ENCODE assay signal across 8 cellular contexts in genomic region chr19:12946092-12946845, GRCh38. TPM values are rescaled to one million over a fixed set of nuclear protein-coding genes. Genes with fewer than 3 reads are reported as not detected.
A peak's percentile ranks its signal among the peaks of the same experiment; 100 is the strongest.
DNase-seq lines count a peak whose midpoint lies in the region; ATAC-seq, FAIRE-seq and TF ChIP-seq lines count a peak whose summit lies in the region.

No MANE protein-coding gene starts in this region.

- peaks cover 34% of the 10 kb centered on the region for H3K36me3 Mint-ChIP-seq in neural progenitor cell

- H3F3A ChIP-seq in neural progenitor cell (ENCODE audit: low read depth): peaks cover 61% of the 10 kb centered on the region

- peak overlapping the region; percentile 50 for H3K27ac Mint-ChIP-seq in neural progenitor cell

- no peaks in the 10 kb centered on the region for H3K9me3 Mint-ChIP-seq in neural progenitor cell

- peaks cover 49% of the 10 kb centered on the region for H3K4me1 ChIP-seq in OCI-LY3 (ENCODE audit: low read length)
- peaks cover 4% of the 10 kb centered on the region for H3K4me1 ChIP-seq in neural progenitor cell

- H3K36me3 ChIP-seq in BJ (ENCODE audit: control insufficient read depth, insufficient read depth, low read length): peaks cover 45% of the 10 kb centered on the region
- peaks cover 75% of the 10 kb centered on the region for H3K36me3 ChIP-seq in OCI-LY3 (replicated peaks; ENCODE audit: low read depth, low read length)
- H3K36me3 ChIP-seq in neural progenitor cell: no peaks in the 10 kb centered on the region

- POLR2A ChIA-PET in BJ (lab: Charles Lee): interaction anchor here (0.6 to 1.0 kb wide), 4 partner anchors 8 to 1572 kb away, joined by 3 to 9 read pairs (median 5); partner anchors contain the start of genes GCDH and SWSAP1

- peaks cover 23% of the 10 kb centered on the region for H3K27me3 Mint-ChIP-seq in neural progenitor cell (ENCODE audit: insufficient read depth, low read depth)

- H3K4me3 ChIP-seq in BJ (ENCODE audit: low read depth, low read length) (peak overlapping the region; percentile 69), OCI-LY3 (ENCODE audit: low read length) (peak overlapping the region; percentile 97), fibroblast of the aortic adventitia (ENCODE audit: low read depth, low read length) (peak overlapping the region; percentile 85), neural progenitor cell (peak overlapping the region; percentile 85)

- ATAC-seq in GM18909 (IDR thresholded peaks at IDR 0.05; ENCODE audit: poor library complexity, unreplicated experiment) (peak; percentile 33), HG03159 (IDR thresholded peaks at IDR 0.05; ENCODE audit: unreplicated experiment) (peak; percentile 30)

- peak overlapping the region; percentile 90 for H3K27ac ChIP-seq in OCI-LY3 (ENCODE audit: low read length)
- peak overlapping the region; percentile 99 for H3K27ac ChIP-seq in neural progenitor cell

- H3K79me2 ChIP-seq in OCI-LY3 (ENCODE audit: low read length) (peaks cover 68% of the 10 kb centered on the region), neural progenitor cell (ENCODE audit: low read depth) (peaks cover 30% of the 10 kb centered on the region)

- H3K4me2 ChIP-seq in OCI-LY3 (ENCODE audit: low read length) (peak overlapping the region; percentile 95), neural progenitor cell (peak overlapping the region; percentile 92)

- DNase-seq in BJ (ENCODE audit: low read depth) (no peak), fibroblast of the aortic adventitia (ENCODE audit: low read depth) (peak; percentile 74), neural progenitor cell (ENCODE audit: low spot score) (peak; percentile 94), urothelium cell line (ENCODE audit: low spot score) (peak; percentile 57)
- DNase-seq in activated T-helper 9 cell treated with anti-CD3 and anti-CD28 coated beads, Interleukin-2, amount 50 U/mL, for 16 hours (ENCODE audit: low read depth): peak; percentile 41

- peak overlapping the region; percentile 94 for H3K4me3 Mint-ChIP-seq in neural progenitor cell

- peaks cover 18% of the 10 kb centered on the region for H3K4me1 Mint-ChIP-seq in neural progenitor cell

- no peak for FAIRE-seq in urothelium cell line (lab: Jason Lieb, UNC)

- H2AFZ ChIP-seq in OCI-LY3 (ENCODE audit: low read depth, low read length): no peak overlapping the region
- H2AFZ ChIP-seq in neural progenitor cell (replicated peaks): no peak overlapping the region

- peak overlapping the region; percentile 96 for H3K9ac ChIP-seq in OCI-LY3 (ENCODE audit: low read length)
- H3K9ac ChIP-seq in neural progenitor cell: peak overlapping the region; percentile 91

- TF ChIP-seq CTCF in BJ (IDR thresholded peaks at IDR 0.05; ENCODE audit: insufficient read depth, low read depth, low read length): no peak
- no peak for TF ChIP-seq CTCF in OCI-LY3 (IDR thresholded peaks at IDR 0.05; ENCODE audit: low read depth, low read length)
- TF ChIP-seq CTCF in fibroblast of the aortic adventitia (IDR thresholded peaks at IDR 0.05; ENCODE audit: insufficient read depth, low read length): no peak
- no peak for TF ChIP-seq CTCF in neural progenitor cell (IDR thresholded peaks at IDR 0.05)

- H3K9me3 ChIP-seq in OCI-LY3 (ENCODE audit: insufficient read depth, low read length): no peaks in the 10 kb centered on the region
- H3K9me3 ChIP-seq in neural progenitor cell (ENCODE audit: low read depth): no peaks in the 10 kb centered on the region

- H4K20me1 ChIP-seq in OCI-LY3 (ENCODE audit: insufficient read depth, low read length) (peaks cover 13% of the 10 kb centered on the region), neural progenitor cell (ENCODE audit: low read depth) (peaks cover 15% of the 10 kb centered on the region)

- H3K27me3 ChIP-seq in BJ (ENCODE audit: control insufficient read depth, insufficient read depth, low read length): no peaks in the 10 kb centered on the region
- H3K27me3 ChIP-seq in OCI-LY3 (ENCODE audit: low read depth, low read length): no peaks in the 10 kb centered on the region
- no peaks in the 10 kb centered on the region for H3K27me3 ChIP-seq in neural progenitor cell

- CTCF ChIA-PET in BJ (lab: Yijun Ruan, JAX): interaction anchor here (5.8 kb wide), 1 partner anchor 19 kb away, joined by 28 read pairs; no protein-coding TSS in a partner anchor

RNA-seq across cellular contexts. Expression of gene RAD23A, which starts 0.6 kb away (rescaled TPM):
- 49.2 and 75.1 TPM in 2 replicates for polyA plus RNA-seq in BJ (2011; rRNA removed)
- polyA minus RNA-seq in BJ (2011; rRNA and poly(A)+ RNA removed): 55.8 and 63.1 TPM in 2 replicates
- total RNA-seq in fibroblast of the aortic adventitia (ENCODE audit: low replicate concordance): 76.8 and 101 TPM in 2 replicates
- 37.7 and 54.9 TPM in 2 replicates for total RNA-seq in neural progenitor cell (ENCODE audit: low replicate concordance)

RNA-seq across cellular contexts. Expression of gene CALR, which starts 7.9 kb away (rescaled TPM):
- polyA plus RNA-seq in BJ (2011; rRNA removed): 1,647 and 1,829 TPM in 2 replicates
- 1,087 and 1,794 TPM in 2 replicates for polyA minus RNA-seq in BJ (2011; rRNA and poly(A)+ RNA removed)
- total RNA-seq in fibroblast of the aortic adventitia (ENCODE audit: low replicate concordance) (1,776 and 3,314 TPM in 2 replicates), neural progenitor cell (ENCODE audit: low replicate concordance) (437 and 569 TPM in 2 replicates)

RNA-seq across cellular contexts. Expression of gene GADD45GIP1, which starts 10.8 kb away (rescaled TPM):
- 45.0 and 45.5 TPM in 2 replicates for polyA plus RNA-seq in BJ (2011; rRNA removed)
- polyA minus RNA-seq in BJ (2011; rRNA and poly(A)+ RNA removed): 4.6 and 6.2 TPM in 2 replicates
- 23.0 and 38.8 TPM in 2 replicates for total RNA-seq in fibroblast of the aortic adventitia (ENCODE audit: low replicate concordance)
- 17.1 and 42.2 TPM in 2 replicates for total RNA-seq in neural progenitor cell (ENCODE audit: low replicate concordance)

RNA-seq across cellular contexts. Expression of gene FARSA, which starts 12.8 kb away (rescaled TPM):
- polyA plus RNA-seq in BJ (2011; rRNA removed): 15.5 and 33.6 TPM in 2 replicates
- polyA minus RNA-seq in BJ (2011; rRNA and poly(A)+ RNA removed): 28.6 and 29.3 TPM in 2 replicates
- total RNA-seq in fibroblast of the aortic adventitia (ENCODE audit: low replicate concordance) (39.1 and 44.3 TPM in 2 replicates), neural progenitor cell (ENCODE audit: low replicate concordance) (21.4 and 51.6 TPM in 2 replicates)

RNA-seq across cellular contexts. Expression of gene DAND5, which starts 23.1 kb away (rescaled TPM):
- polyA plus RNA-seq in BJ (2011; rRNA removed): not detected in 2 replicates
- polyA minus RNA-seq in BJ (2011; rRNA and poly(A)+ RNA removed): 0.15 TPM in 1 of 2 replicates, not detected in the other
- total RNA-seq in fibroblast of the aortic adventitia (ENCODE audit: low replicate concordance) (0.18 TPM in 1 of 2 replicates, not detected in the other), neural progenitor cell (ENCODE audit: low replicate concordance) (0.06 and 0.07 TPM in 2 replicates)
